ENCODE assay signal across 1 cellular context in the genomic region with DNA sequence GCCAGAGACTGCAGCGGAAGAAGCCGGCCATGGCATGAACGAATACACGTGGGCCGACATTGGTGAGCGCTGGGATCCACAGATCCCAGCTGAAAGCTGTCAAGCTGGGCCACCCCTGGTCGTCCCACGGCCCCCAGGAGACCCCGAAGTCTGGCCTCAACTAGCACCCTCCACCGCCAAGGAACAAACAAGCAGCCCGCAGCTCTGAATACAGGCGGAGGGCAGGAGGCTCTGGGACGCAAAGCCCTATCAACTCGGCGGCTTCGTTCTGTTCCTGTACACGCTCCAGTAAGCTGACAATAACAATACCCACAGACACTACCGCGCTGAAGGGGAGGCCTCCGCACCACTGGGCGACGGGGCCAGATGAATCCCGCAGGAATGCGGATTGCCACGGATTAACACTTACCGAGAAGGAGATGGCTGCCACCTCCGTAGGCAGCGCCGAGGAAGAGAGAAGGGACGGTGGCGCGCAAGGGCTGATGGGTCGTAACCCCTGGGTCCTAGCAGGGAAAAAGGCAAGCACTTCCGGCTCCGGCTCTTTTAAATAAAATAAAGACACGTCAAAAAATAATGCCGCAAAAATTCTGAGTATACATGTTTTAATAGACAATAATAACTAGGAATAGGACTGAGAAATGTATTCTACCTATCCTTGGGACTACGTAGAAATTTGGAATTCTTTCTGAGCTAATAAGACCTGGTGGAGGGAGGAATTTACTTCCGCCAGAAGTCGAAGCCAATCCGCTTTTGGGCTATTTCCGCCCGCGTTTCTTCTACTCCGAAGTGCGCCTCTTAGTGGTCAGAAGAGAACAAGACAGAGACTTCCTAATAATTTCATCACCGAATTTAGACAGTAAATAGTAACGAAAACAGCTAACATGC.
TF ChIP-seq lines count a peak whose summit lies in the region.

A gene (minus strand): TSS at position 481 of the 885 bp plus-strand sequence. CDS start 1,328 bp downstream, outside the sequence.

TF ChIP-seq in liver, 16 proteins besides CTCF, POLR2A, EP300 and RAD21 (continued from another document):
- TF ChIP-seq, protein P1, sequence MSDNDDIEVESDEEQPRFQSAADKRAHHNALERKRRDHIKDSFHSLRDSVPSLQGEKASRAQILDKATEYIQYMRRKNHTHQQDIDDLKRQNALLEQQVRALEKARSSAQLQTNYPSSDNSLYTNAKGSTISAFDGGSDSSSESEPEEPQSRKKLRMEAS (IDR thresholded peaks at IDR 0.05), result peak; percentile 83
- TF ChIP-seq HNF4A (conservative IDR thresholded peaks at IDR 0.05), result no peak
- TF ChIP-seq RXRA (IDR thresholded peaks at IDR 0.05), result peak; percentile 46 to 68
- peak; percentile 100 for TF ChIP-seq NR2F2 (IDR thresholded peaks at IDR 0.05)
- TF ChIP-seq GABPA (IDR thresholded peaks at IDR 0.05 in 1 of 2, conservative IDR thresholded peaks at IDR 0.05 in 1 of 2), result peak; percentile 92 to 95
